ENCODE assay signal across 2 cellular contexts in the genomic region with DNA sequence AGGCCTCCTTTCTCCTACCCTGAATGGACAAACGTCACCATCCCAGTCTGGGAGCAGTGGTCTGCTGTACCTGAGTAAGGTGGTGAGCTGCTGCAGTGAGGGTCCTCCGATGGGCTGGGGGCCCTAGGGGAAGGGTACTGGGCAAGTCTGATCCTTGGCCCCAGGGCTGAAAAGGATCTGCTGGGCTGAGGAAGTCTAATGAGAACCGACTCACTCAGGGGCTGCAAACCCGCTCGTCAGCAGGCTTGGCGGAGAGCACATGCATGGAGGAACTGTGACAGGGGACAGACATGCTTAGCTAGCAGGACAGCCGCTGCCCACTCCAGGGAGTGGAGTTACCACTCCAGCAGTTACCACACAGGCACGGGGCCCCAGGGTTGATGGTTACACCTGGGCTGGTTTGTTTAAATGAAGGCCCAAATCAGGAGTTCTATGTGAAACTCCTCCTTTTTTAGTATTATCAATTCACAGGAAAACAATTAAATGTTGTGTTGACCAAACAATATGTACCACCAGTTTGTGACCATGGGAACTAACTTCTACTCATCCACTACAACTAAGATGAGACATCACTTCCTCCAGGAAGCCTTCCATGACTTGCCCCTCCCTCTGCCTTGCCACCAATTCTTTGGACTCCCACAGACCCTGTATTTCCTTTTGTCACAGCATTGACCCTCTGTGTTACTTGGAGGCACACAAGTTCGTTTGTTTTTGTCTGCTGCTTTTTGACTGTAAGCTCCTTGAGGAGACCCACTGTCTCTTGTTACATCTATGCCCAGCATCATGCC.
TF ChIP-seq lines count a peak whose summit lies in the region.

No MANE protein-coding gene starts in this region.

TF ChIP-seq in IMR-90, 13 proteins besides CTCF, POLR2A, EP300 and RAD21:
- TF ChIP-seq RCOR1 (IDR thresholded peaks at IDR 0.05; ENCODE audit: insufficient replicate concordance, low read length) (no peak), RFX5 (IDR thresholded peaks at IDR 0.05; ENCODE audit: low read depth, low read length) (no peak), NFE2L2 (IDR thresholded peaks at IDR 0.05; ENCODE audit: low read depth, low read length) (no peak), CHD1 (IDR thresholded peaks at IDR 0.05; ENCODE audit: low read depth, low read length) (no peak), CEBPB (IDR thresholded peaks at IDR 0.05; ENCODE audit: low read depth, low read length) (no peak), MXI1 (IDR thresholded peaks at IDR 0.05; ENCODE audit: borderline replicate concordance, low read depth, low read length) (no peak)
- TF ChIP-seq, protein P1, sequence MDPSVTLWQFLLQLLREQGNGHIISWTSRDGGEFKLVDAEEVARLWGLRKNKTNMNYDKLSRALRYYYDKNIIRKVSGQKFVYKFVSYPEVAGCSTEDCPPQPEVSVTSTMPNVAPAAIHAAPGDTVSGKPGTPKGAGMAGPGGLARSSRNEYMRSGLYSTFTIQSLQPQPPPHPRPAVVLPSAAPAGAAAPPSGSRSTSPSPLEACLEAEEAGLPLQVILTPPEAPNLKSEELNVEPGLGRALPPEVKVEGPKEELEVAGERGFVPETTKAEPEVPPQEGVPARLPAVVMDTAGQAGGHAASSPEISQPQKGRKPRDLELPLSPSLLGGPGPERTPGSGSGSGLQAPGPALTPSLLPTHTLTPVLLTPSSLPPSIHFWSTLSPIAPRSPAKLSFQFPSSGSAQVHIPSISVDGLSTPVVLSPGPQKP (IDR thresholded peaks at IDR 0.05; ENCODE audit: borderline replicate concordance, low read depth, low read length), result no peak

TF ChIP-seq in SK-N-SH, 30 proteins besides CTCF, POLR2A, EP300 and RAD21:
- TF ChIP-seq, protein P2, sequence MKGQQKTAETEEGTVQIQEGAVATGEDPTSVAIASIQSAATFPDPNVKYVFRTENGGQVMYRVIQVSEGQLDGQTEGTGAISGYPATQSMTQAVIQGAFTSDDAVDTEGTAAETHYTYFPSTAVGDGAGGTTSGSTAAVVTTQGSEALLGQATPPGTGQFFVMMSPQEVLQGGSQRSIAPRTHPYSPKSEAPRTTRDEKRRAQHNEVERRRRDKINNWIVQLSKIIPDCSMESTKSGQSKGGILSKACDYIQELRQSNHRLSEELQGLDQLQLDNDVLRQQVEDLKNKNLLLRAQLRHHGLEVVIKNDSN (IDR thresholded peaks at IDR 0.05; ENCODE audit: borderline replicate concordance, low read depth), result no peak
- no peak for TF ChIP-seq IRF3 (IDR thresholded peaks at IDR 0.05; ENCODE audit: low read depth, low read length)
- no peak for TF ChIP-seq NRF1 (IDR thresholded peaks at IDR 0.05; ENCODE audit: low read depth, low read length)
- no peak for TF ChIP-seq TAF1 (IDR thresholded peaks at IDR 0.05; ENCODE audit: borderline replicate concordance, low read depth, low read length)
- no peak for TF ChIP-seq SIN3A (IDR thresholded peaks at IDR 0.05; ENCODE audit: borderline replicate concordance, low read depth, low read length)
- no peak for TF ChIP-seq MEF2A (IDR thresholded peaks at IDR 0.05; ENCODE audit: borderline replicate concordance, low read depth)
- TF ChIP-seq MAX (IDR thresholded peaks at IDR 0.05; ENCODE audit: low read depth), result no peak
- TF ChIP-seq CHD2 (IDR thresholded peaks at IDR 0.05; ENCODE audit: low read length, partially characterized antibody), result no peak
- TF ChIP-seq JUND (IDR thresholded peaks at IDR 0.05), result no peak
- no peak for TF ChIP-seq ZBTB33 (IDR thresholded peaks at IDR 0.05; ENCODE audit: borderline replicate concordance, low read depth)
- TF ChIP-seq GABPA (IDR thresholded peaks at IDR 0.05; ENCODE audit: low read depth), result no peak
- TF ChIP-seq NFIC (IDR thresholded peaks at IDR 0.05; ENCODE audit: borderline replicate concordance), result no peak
- no peak for TF ChIP-seq RXRA (IDR thresholded peaks at IDR 0.05; ENCODE audit: borderline replicate concordance, low read depth)
- TF ChIP-seq MXI1 (IDR thresholded peaks at IDR 0.05; ENCODE audit: low read depth, low read length), result no peak
- no peak for TF ChIP-seq REST (IDR thresholded peaks at IDR 0.05; ENCODE audit: low read depth, low read length)
